Comparison of ENCODE assay signal across 1 cellular context in genomic region chr1:41240806-41241747, GRCh38.
TF ChIP-seq lines count a peak whose summit lies in the region.

No MANE protein-coding gene starts in this region.

TF ChIP-seq in HepG2, 621 proteins besides CTCF, POLR2A, EP300 and RAD21 (continued from another document and continues in another):
- TF ChIP-seq RERE (CRISPR knock-in tag; IDR thresholded peaks at IDR 0.05; ENCODE audit: low read depth), result no peak
- TF ChIP-seq ZNF577 (CRISPR knock-in tag; IDR thresholded peaks at IDR 0.05; ENCODE audit: borderline replicate concordance, low read depth), result no peak
- no peak; the same call in 1 of the 2 replicates for TF ChIP-seq ZGPAT (CRISPR knock-in tag; IDR thresholded peaks at IDR 0.05)
- TF ChIP-seq PLRG1 (conservative IDR thresholded peaks at IDR 0.05), result no peak
- no peak for TF ChIP-seq HDAC6 (IDR thresholded peaks at IDR 0.05; ENCODE audit: low read depth, low read length)
- TF ChIP-seq SKIL (CRISPR knock-in tag; IDR thresholded peaks at IDR 0.05; ENCODE audit: borderline replicate concordance), result no peak
- no peak for TF ChIP-seq BRCA1 (CRISPR knock-in tag; IDR thresholded peaks at IDR 0.05)
- TF ChIP-seq ZNF232 (CRISPR knock-in tag; IDR thresholded peaks at IDR 0.05; ENCODE audit: borderline replicate concordance), result peak; percentile 57; the same call in 1 of the 2 replicates
- peak; percentile 39; the same call in 1 of the 2 replicates for TF ChIP-seq ZNF746 (CRISPR knock-in tag; IDR thresholded peaks at IDR 0.05)
- TF ChIP-seq XBP1 (CRISPR knock-in tag; IDR thresholded peaks at IDR 0.05), result no peak
- no peak for TF ChIP-seq NFE2 (CRISPR knock-in tag; IDR thresholded peaks at IDR 0.05)
- no peak for TF ChIP-seq ZNF784 (CRISPR knock-in tag; IDR thresholded peaks at IDR 0.05; ENCODE audit: borderline replicate concordance)
- no peak for TF ChIP-seq PCBP1 (IDR thresholded peaks at IDR 0.05; ENCODE audit: borderline replicate concordance, low read depth, low read length)
- no peak for TF ChIP-seq THAP8 (CRISPR knock-in tag; IDR thresholded peaks at IDR 0.05; ENCODE audit: borderline replicate concordance)
- no peak; the same call in 1 of the 2 replicates for TF ChIP-seq NR2C2 (CRISPR knock-in tag; IDR thresholded peaks at IDR 0.05; ENCODE audit: borderline replicate concordance)
- TF ChIP-seq ZNF383 (CRISPR knock-in tag; IDR thresholded peaks at IDR 0.05; ENCODE audit: borderline replicate concordance), result no peak
- no peak for TF ChIP-seq EHMT2 (IDR thresholded peaks at IDR 0.05; ENCODE audit: borderline replicate concordance, low read depth, low read length)
- no peak for TF ChIP-seq ZNF335 (CRISPR knock-in tag; IDR thresholded peaks at IDR 0.05)
- TF ChIP-seq TCF7 (IDR thresholded peaks at IDR 0.05; ENCODE audit: low read depth), result no peak
- TF ChIP-seq NFAT5 (CRISPR knock-in tag; IDR thresholded peaks at IDR 0.05), result no peak
- no peak for TF ChIP-seq ZMAT5 (CRISPR knock-in tag; IDR thresholded peaks at IDR 0.05; ENCODE audit: borderline replicate concordance, low read depth)
- TF ChIP-seq BORCS8-MEF2B (CRISPR knock-in tag; IDR thresholded peaks at IDR 0.05), result no peak
- no peak for TF ChIP-seq NAIF1 (CRISPR knock-in tag; IDR thresholded peaks at IDR 0.05; ENCODE audit: borderline replicate concordance)
- no peak for TF ChIP-seq SMC3 (IDR thresholded peaks at IDR 0.05; ENCODE audit: low read length)
- TF ChIP-seq ZNF703 (CRISPR knock-in tag; IDR thresholded peaks at IDR 0.05; ENCODE audit: borderline replicate concordance), result no peak
- TF ChIP-seq NRL (CRISPR knock-in tag; IDR thresholded peaks at IDR 0.05; ENCODE audit: borderline replicate concordance), result no peak
- peak; percentile 82; the same call in 1 of the 2 replicates for TF ChIP-seq HNRNPL (IDR thresholded peaks at IDR 0.05; ENCODE audit: low read depth, low read length)
- TF ChIP-seq MYPOP (CRISPR knock-in tag; IDR thresholded peaks at IDR 0.05), result 0 out of 2 replicates have a peak, but pooled peaks have one; percentile 41
- TF ChIP-seq PBX2 (CRISPR knock-in tag; IDR thresholded peaks at IDR 0.05), result no peak
- no peak for TF ChIP-seq TBX2 (CRISPR knock-in tag; IDR thresholded peaks at IDR 0.05; ENCODE audit: borderline replicate concordance)
- no peak; the same call in 1 of the 2 replicates for TF ChIP-seq ZNF230 (CRISPR knock-in tag; IDR thresholded peaks at IDR 0.05)
- TF ChIP-seq ZNF275 (CRISPR knock-in tag; IDR thresholded peaks at IDR 0.05; ENCODE audit: borderline replicate concordance), result no peak; the same call in 1 of the 2 replicates
- TF ChIP-seq TCF7L2 (IDR thresholded peaks at IDR 0.05; ENCODE audit: low read depth, low read length), result no peak
- no peak for TF ChIP-seq HIVEP1 (CRISPR knock-in tag; IDR thresholded peaks at IDR 0.05)
- no peak for TF ChIP-seq SP2 (CRISPR knock-in tag; IDR thresholded peaks at IDR 0.05)
- no peak for TF ChIP-seq ZNF207 (IDR thresholded peaks at IDR 0.05; ENCODE audit: borderline replicate concordance)
- TF ChIP-seq ZNF704 (CRISPR knock-in tag; IDR thresholded peaks at IDR 0.05; ENCODE audit: borderline replicate concordance), result no peak
- TF ChIP-seq ZNF138 (CRISPR knock-in tag; IDR thresholded peaks at IDR 0.05; ENCODE audit: low read depth), result no peak
- TF ChIP-seq ONECUT2 (CRISPR knock-in tag; IDR thresholded peaks at IDR 0.05), result no peak
